10 cellular contexts compared by ENCODE assay signal in genomic region chr14:103713304-103714062, GRCh38. TPM values are rescaled to one million over a fixed set of nuclear protein-coding genes. Genes with fewer than 3 reads are reported as not detected.
DNase-seq lines count a peak whose midpoint lies in the region; ATAC-seq and TF ChIP-seq lines count a peak whose summit lies in the region.
"Had no signal": no experiment of that assay in that cellular context is flagged by ENCODE, and none has a peak within 500 bp of the region (broad histone marks: within the 10 kb centered on the region; RNA-seq: fewer than 3 reads in every experiment).

No MANE protein-coding gene starts in this region.

- H3K9me3 ChIP-seq in endodermal cell (ENCODE audit: control insufficient read depth, low read length) (no peaks in the 10 kb centered on the region), gastrocnemius medialis (no peaks in the 10 kb centered on the region)

- no peak for ATAC-seq in activated T-cell treated with anti-CD3 and anti-CD28 coated beads, Interleukin-2, amount 50 U/mL, for 72 hours (replicated peaks in 1 of 2)
- ATAC-seq in stimulated activated effector memory CD8-positive, alpha-beta T cell treated with anti-CD3 and anti-CD28 coated beads, Interleukin-12 subunit alpha, Interleukin-12 subunit beta, amount 100 ng/mL, for 72 hours = no peak
- ATAC-seq in gastrocnemius medialis = no peak

- POLR2A ChIA-PET in RWPE1 (lab: Yijun Ruan, JAX; ENCODE audit: low non-redundant PET) = no interaction called here

- DNase-seq in activated T-cell treated with anti-CD3 and anti-CD28 coated beads, Interleukin-2, amount 50 U/mL, for 72 hours = no peak
- no peak for DNase-seq in activated T-cell treated with anti-CD3 and anti-CD28 coated beads, Interleukin-2, amount 50 U/mL, for 48 hours
- DNase-seq in RWPE1 (ENCODE audit: low spot score) (no peak), endodermal cell (no peak), gastrocnemius medialis (no peak), NK-92 (lab: John Stamatoyannopoulos, UW; ENCODE audit: unreplicated experiment) (no peak)
- DNase-seq in stimulated activated effector memory CD8-positive, alpha-beta T cell treated with anti-CD3 and anti-CD28 coated beads, Interleukin-12 subunit alpha, Interleukin-12 subunit beta, amount 100 ng/mL, for 72 hours (ENCODE audit: low spot score in 2 of 2) = no peak
- no peak for DNase-seq in activated CD4-positive, CD25-positive, alpha-beta regulatory T cell (lab: John Stamatoyannopoulos, UW)
- DNase-seq: HCEC 1CT; stimulated activated CD4-positive, alpha-beta T cell treated with anti-CD3 and anti-CD28 coated beads, Interleukin-12 subunit alpha, Interleukin-12 subunit beta, amount 100 ng/mL, for 4 hours had no signal

- peak overlapping the region; percentile 80 for H3K27ac Mint-ChIP-seq in activated T-cell treated with anti-CD3 and anti-CD28 coated beads, Interleukin-2, amount 50 U/mL, for 72 hours
- peak overlapping the region; percentile 88 for H3K27ac Mint-ChIP-seq in endodermal cell
- peak overlapping the region; percentile 93 for H3K27ac Mint-ChIP-seq in stimulated activated effector memory CD8-positive, alpha-beta T cell treated with anti-CD3 and anti-CD28 coated beads, Interleukin-12 subunit alpha, Interleukin-12 subunit beta, amount 100 ng/mL, for 72 hours

- no peaks in the 10 kb centered on the region for H3K9me3 Mint-ChIP-seq in activated T-cell treated with anti-CD3 and anti-CD28 coated beads, Interleukin-2, amount 50 U/mL, for 72 hours
- H3K9me3 Mint-ChIP-seq in endodermal cell = no peaks in the 10 kb centered on the region
- H3K9me3 Mint-ChIP-seq in stimulated activated effector memory CD8-positive, alpha-beta T cell treated with anti-CD3 and anti-CD28 coated beads, Interleukin-12 subunit alpha, Interleukin-12 subunit beta, amount 100 ng/mL, for 72 hours = no peaks in the 10 kb centered on the region

- H3K36me3 Mint-ChIP-seq in activated T-cell treated with anti-CD3 and anti-CD28 coated beads, Interleukin-2, amount 50 U/mL, for 72 hours (ENCODE audit: insufficient read depth in 2 of 2) = peaks cover 0 to 9% of the 10 kb centered on the region in 2 donors
- H3K36me3 Mint-ChIP-seq in endodermal cell (ENCODE audit: low read depth) = peaks cover 23% of the 10 kb centered on the region
- peaks cover 54% of the 10 kb centered on the region for H3K36me3 Mint-ChIP-seq in stimulated activated effector memory CD8-positive, alpha-beta T cell treated with anti-CD3 and anti-CD28 coated beads, Interleukin-12 subunit alpha, Interleukin-12 subunit beta, amount 100 ng/mL, for 72 hours

- H3K4me3 ChIP-seq in endodermal cell (ENCODE audit: low read length) (no peak overlapping the region), gastrocnemius medialis (no peak overlapping the region)

- H3K4me1 ChIP-seq in endodermal cell (ENCODE audit: control insufficient read depth, insufficient read depth, low read length) (peaks cover 11% of the 10 kb centered on the region), gastrocnemius medialis (peaks cover 48 to 58% of the 10 kb centered on the region in 2 donors)

- H3K36me3 ChIP-seq in endodermal cell (ENCODE audit: control insufficient read depth, insufficient read depth, low read length) (peaks cover 24% of the 10 kb centered on the region), gastrocnemius medialis (no peaks in the 10 kb centered on the region)

- no peaks in the 10 kb centered on the region for H3K27me3 Mint-ChIP-seq in activated T-cell treated with anti-CD3 and anti-CD28 coated beads, Interleukin-2, amount 50 U/mL, for 72 hours (ENCODE audit: low read depth)
- no peaks in the 10 kb centered on the region for H3K27me3 Mint-ChIP-seq in endodermal cell (ENCODE audit: insufficient read depth)

- H3K27ac ChIP-seq in RWPE1 = peak overlapping the region; percentile 99
- no peak overlapping the region for H3K27ac ChIP-seq in endodermal cell (ENCODE audit: low read depth, low read length)
- no peak overlapping the region for H3K27ac ChIP-seq in gastrocnemius medialis

- no peak for TF ChIP-seq POLR2A in gastrocnemius medialis (IDR thresholded peaks at IDR 0.05)

- CTCF ChIA-PET in RWPE1 (lab: Yijun Ruan, JAX) = interaction anchor here (1.0 kb wide), 1 partner anchor 195 kb away, joined by 3 read pairs; no protein-coding TSS in a partner anchor

- peaks cover 42% of the 10 kb centered on the region for H3K4me1 Mint-ChIP-seq in activated T-cell treated with anti-CD3 and anti-CD28 coated beads, Interleukin-2, amount 50 U/mL, for 72 hours (ENCODE audit: low read depth)
- peaks cover 34% of the 10 kb centered on the region for H3K4me1 Mint-ChIP-seq in endodermal cell
- H3K4me1 Mint-ChIP-seq in stimulated activated effector memory CD8-positive, alpha-beta T cell treated with anti-CD3 and anti-CD28 coated beads, Interleukin-12 subunit alpha, Interleukin-12 subunit beta, amount 100 ng/mL, for 72 hours = peaks cover 57% of the 10 kb centered on the region

- WGBS in endodermal cell (ENCODE audit: insufficient coverage in 1 of 2, insufficient read length in 1 of 2), 2 experiments = 90 to 93% methylated on average over 16 to 18 of the region's 18 CpGs

- H3K9ac ChIP-seq in endodermal cell (ENCODE audit: extremely low read depth, low read length, poor library complexity, severe bottlenecking) = no peak overlapping the region

- TF ChIP-seq CTCF in RWPE1 (conservative IDR thresholded peaks at IDR 0.05; ENCODE audit: low read depth) = no peak
- TF ChIP-seq CTCF in endodermal cell (conservative IDR thresholded peaks at IDR 0.05) = no peak
- TF ChIP-seq CTCF in gastrocnemius medialis (IDR thresholded peaks at IDR 0.05 in 4 of 5, conservative IDR thresholded peaks at IDR 0.05 in 1 of 5) = no peak

- no peaks in the 10 kb centered on the region for H3K27me3 ChIP-seq in endodermal cell (ENCODE audit: control insufficient read depth, insufficient read depth, low read length, poor library complexity, severe bottlenecking)
- H3K27me3 ChIP-seq in gastrocnemius medialis = no peaks in the 10 kb centered on the region

- H3K4me3 Mint-ChIP-seq in activated T-cell treated with anti-CD3 and anti-CD28 coated beads, Interleukin-2, amount 50 U/mL, for 72 hours = peak overlapping the region; percentile 85 to 93
- H3K4me3 Mint-ChIP-seq in endodermal cell = peak overlapping the region; percentile 71
- H3K4me3 Mint-ChIP-seq in stimulated activated effector memory CD8-positive, alpha-beta T cell treated with anti-CD3 and anti-CD28 coated beads, Interleukin-12 subunit alpha, Interleukin-12 subunit beta, amount 100 ng/mL, for 72 hours = peak overlapping the region; percentile 85

- intact Hi-C loops in gastrocnemius medialis (cut with DNase I; ENCODE audit: low total_unique reads) = loop anchor here (10.0 kb wide), 1 partner anchor 319 kb away; no protein-coding TSS in a partner anchor

- in situ Hi-C loops in gastrocnemius medialis (cut with MboI; ENCODE audit: low sequenced_read_pairs in 4 of 4) = no loop called here

RNA-seq across cellular contexts. Expression of gene XRCC3, which starts 1.8 kb away (rescaled TPM):
- 10 to 100 TPM; 31.5 to 47.4 TPM for total RNA-seq in activated T-cell treated with anti-CD3 and anti-CD28 coated beads, Interleukin-2, amount 50 U/mL, for 72 hours
- 10 to 100 TPM; 39.2 to 42.6 TPM for total RNA-seq in endodermal cell
- 22.5 TPM for polyA plus RNA-seq in endodermal cell (2013, experiment 1 of 2)
- 24.3 TPM for polyA plus RNA-seq in endodermal cell (2013, experiment 2 of 2)
- 10 to 100 TPM in 1 of 4 donors, 1 to 10 TPM in 3; 1.3 to 26.5 (median 3.0) TPM for total RNA-seq in gastrocnemius medialis

RNA-seq across cellular contexts. Expression of gene ZFYVE21, which starts 2.1 kb away (rescaled TPM):
- total RNA-seq in activated T-cell treated with anti-CD3 and anti-CD28 coated beads, Interleukin-2, amount 50 U/mL, for 72 hours = 10 to 100 TPM; 11.6 to 15.7 TPM
- total RNA-seq in endodermal cell (10 to 100 TPM; 42.5 to 55.6 TPM), gastrocnemius medialis (10 to 100 TPM; 16.2 to 25.8 (median 20.2) TPM)
- polyA plus RNA-seq in endodermal cell (2013, experiment 1 of 2) = 42.1 TPM
- 40.3 TPM for polyA plus RNA-seq in endodermal cell (2013, experiment 2 of 2)
